In the genomic region with DNA sequence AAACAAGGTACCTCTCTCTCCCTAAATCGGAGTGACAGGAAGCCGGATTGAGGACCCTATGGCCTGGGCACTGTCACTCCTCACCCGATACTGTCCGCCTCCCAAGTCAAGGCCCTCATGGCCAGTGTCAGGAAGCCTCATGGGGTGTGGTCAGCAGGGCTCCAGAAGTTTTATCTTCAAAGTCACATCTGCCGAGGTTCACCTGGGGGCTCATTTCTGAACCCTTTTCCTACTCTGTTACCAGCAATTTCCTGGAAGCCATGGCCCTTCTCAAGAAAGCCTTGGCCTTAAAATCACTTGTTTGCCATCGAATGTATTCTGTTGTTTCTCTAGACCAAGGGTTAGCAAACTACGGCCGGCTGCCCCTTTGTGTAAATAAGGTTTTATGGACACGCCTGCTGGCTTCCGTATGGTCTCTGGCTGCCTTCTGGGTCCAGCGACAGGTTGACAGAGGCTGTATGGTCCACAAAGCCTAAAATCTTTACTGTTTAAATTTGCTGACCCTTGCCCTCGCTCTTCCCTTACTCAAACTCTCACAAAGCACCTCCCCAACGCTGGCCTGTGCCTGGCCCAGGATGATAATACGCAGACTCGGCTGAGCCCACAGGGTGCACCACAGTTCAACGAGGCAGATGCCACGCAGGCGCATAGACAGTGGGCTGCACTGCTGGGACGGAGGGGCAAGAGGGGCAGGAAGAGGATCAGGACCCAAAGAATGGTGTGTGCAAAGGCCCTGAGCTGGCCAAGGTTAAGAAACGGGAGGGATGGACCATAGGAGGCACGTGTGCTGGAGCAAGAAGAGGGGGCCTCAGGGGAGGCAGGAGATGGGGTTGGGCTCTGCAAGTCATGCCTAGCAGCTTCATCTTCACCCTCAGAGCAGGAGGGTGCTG, we compare ENCODE assay signal across 1 cellular context.
TF ChIP-seq lines count a peak whose summit lies in the region.

No MANE protein-coding gene starts in this region.

TF ChIP-seq in HepG2, 621 proteins besides CTCF, POLR2A, EP300 and RAD21 (continued from another document and continues in another):
- TF ChIP-seq ZNF580 (CRISPR knock-in tag; IDR thresholded peaks at IDR 0.05; ENCODE audit: borderline replicate concordance, low read depth) (peak; percentile 54; the same call in 1 of the 2 replicates), NONO (IDR thresholded peaks at IDR 0.05) (no peak), NONO (CRISPR knock-in tag; conservative IDR thresholded peaks at IDR 0.05) (peak; percentile 87), ZNF17 (CRISPR knock-in tag; IDR thresholded peaks at IDR 0.05) (no peak), DRAP1 (CRISPR knock-in tag; IDR thresholded peaks at IDR 0.05) (peak; percentile 26; the same call in 1 of the 2 replicates), ZNF772 (CRISPR knock-in tag; IDR thresholded peaks at IDR 0.05) (peak; percentile 62; the same call in 1 of the 2 replicates), YEATS2 (CRISPR knock-in tag; IDR thresholded peaks at IDR 0.05; ENCODE audit: borderline replicate concordance) (no peak), ZSCAN25 (CRISPR knock-in tag; IDR thresholded peaks at IDR 0.05) (no peak), SNAPC5 (CRISPR knock-in tag; IDR thresholded peaks at IDR 0.05; ENCODE audit: borderline replicate concordance) (no peak), ZNF496 (CRISPR knock-in tag; IDR thresholded peaks at IDR 0.05; ENCODE audit: insufficient replicate concordance) (no peak), TFDP2 (CRISPR knock-in tag; IDR thresholded peaks at IDR 0.05) (peak; percentile 26; the same call in 1 of the 2 replicates), ZNF326 (CRISPR knock-in tag; IDR thresholded peaks at IDR 0.05; ENCODE audit: borderline replicate concordance) (no peak), MYPOP (CRISPR knock-in tag; IDR thresholded peaks at IDR 0.05) (peak; percentile 66; the same call in 1 of the 2 replicates), HIVEP1 (CRISPR knock-in tag; IDR thresholded peaks at IDR 0.05) (0 out of 2 replicates have a peak, but pooled peaks have one; percentile 34), ZNF207 (IDR thresholded peaks at IDR 0.05; ENCODE audit: borderline replicate concordance) (no peak), MYC (CRISPR knock-in tag; IDR thresholded peaks at IDR 0.05; ENCODE audit: borderline replicate concordance) (no peak; the same call in 1 of the 2 replicates), SAP130 (CRISPR knock-in tag; IDR thresholded peaks at IDR 0.05; ENCODE audit: low read depth) (peak; percentile 75), PAXIP1 (CRISPR knock-in tag; conservative IDR thresholded peaks at IDR 0.05) (peak; percentile 95), ZNF747 (CRISPR knock-in tag; IDR thresholded peaks at IDR 0.05; ENCODE audit: borderline replicate concordance) (peak; percentile 57; the same call in 1 of the 2 replicates), ZNF878 (CRISPR knock-in tag; IDR thresholded peaks at IDR 0.05) (no peak), KLF15 (CRISPR knock-in tag; IDR thresholded peaks at IDR 0.05; ENCODE audit: borderline replicate concordance) (no peak), TGIF2 (CRISPR knock-in tag; IDR thresholded peaks at IDR 0.05) (no peak; the same call in 1 of the 2 replicates), ZNF460 (CRISPR knock-in tag; IDR thresholded peaks at IDR 0.05; ENCODE audit: borderline replicate concordance) (peak; percentile 30; the same call in 1 of the 2 replicates), MED8 (CRISPR knock-in tag; IDR thresholded peaks at IDR 0.05; ENCODE audit: insufficient replicate concordance) (no peak), NCOA5 (CRISPR knock-in tag; IDR thresholded peaks at IDR 0.05) (no peak), PRDM10 (CRISPR knock-in tag; IDR thresholded peaks at IDR 0.05; ENCODE audit: low read depth) (no peak), U2AF2 (IDR thresholded peaks at IDR 0.05; ENCODE audit: low read depth, low read length) (no peak), NFYB (CRISPR knock-in tag; IDR thresholded peaks at IDR 0.05) (peak; percentile 22; the same call in 1 of the 2 replicates), NFIB (CRISPR knock-in tag; IDR thresholded peaks at IDR 0.05; ENCODE audit: borderline replicate concordance) (no peak), TFE3 (CRISPR knock-in tag; IDR thresholded peaks at IDR 0.05) (no peak), ZSCAN12 (CRISPR knock-in tag; IDR thresholded peaks at IDR 0.05) (no peak), SRY (CRISPR knock-in tag; IDR thresholded peaks at IDR 0.05) (peak; percentile 67; the same call in 1 of the 2 replicates), HNF4G (IDR thresholded peaks at IDR 0.05; ENCODE audit: borderline replicate concordance, low read depth, low read length) (peak; percentile 68), HNF4G (CRISPR knock-in tag; IDR thresholded peaks at IDR 0.05; ENCODE audit: borderline replicate concordance, low read depth) (peak; percentile 73; the same call in 1 of the 2 replicates), ZNF232 (CRISPR knock-in tag; IDR thresholded peaks at IDR 0.05; ENCODE audit: borderline replicate concordance) (no peak; the same call in 1 of the 2 replicates)
- TF ChIP-seq, protein P1, sequence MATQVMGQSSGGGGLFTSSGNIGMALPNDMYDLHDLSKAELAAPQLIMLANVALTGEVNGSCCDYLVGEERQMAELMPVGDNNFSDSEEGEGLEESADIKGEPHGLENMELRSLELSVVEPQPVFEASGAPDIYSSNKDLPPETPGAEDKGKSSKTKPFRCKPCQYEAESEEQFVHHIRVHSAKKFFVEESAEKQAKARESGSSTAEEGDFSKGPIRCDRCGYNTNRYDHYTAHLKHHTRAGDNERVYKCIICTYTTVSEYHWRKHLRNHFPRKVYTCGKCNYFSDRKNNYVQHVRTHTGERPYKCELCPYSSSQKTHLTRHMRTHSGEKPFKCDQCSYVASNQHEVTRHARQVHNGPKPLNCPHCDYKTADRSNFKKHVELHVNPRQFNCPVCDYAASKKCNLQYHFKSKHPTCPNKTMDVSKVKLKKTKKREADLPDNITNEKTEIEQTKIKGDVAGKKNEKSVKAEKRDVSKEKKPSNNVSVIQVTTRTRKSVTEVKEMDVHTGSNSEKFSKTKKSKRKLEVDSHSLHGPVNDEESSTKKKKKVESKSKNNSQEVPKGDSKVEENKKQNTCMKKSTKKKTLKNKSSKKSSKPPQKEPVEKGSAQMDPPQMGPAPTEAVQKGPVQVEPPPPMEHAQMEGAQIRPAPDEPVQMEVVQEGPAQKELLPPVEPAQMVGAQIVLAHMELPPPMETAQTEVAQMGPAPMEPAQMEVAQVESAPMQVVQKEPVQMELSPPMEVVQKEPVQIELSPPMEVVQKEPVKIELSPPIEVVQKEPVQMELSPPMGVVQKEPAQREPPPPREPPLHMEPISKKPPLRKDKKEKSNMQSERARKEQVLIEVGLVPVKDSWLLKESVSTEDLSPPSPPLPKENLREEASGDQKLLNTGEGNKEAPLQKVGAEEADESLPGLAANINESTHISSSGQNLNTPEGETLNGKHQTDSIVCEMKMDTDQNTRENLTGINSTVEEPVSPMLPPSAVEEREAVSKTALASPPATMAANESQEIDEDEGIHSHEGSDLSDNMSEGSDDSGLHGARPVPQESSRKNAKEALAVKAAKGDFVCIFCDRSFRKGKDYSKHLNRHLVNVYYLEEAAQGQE (IDR thresholded peaks at IDR 0.05; ENCODE audit: borderline replicate concordance in 1 of 2, low read depth in 1 of 2, low read length in 2 of 2): no peak
- TF ChIP-seq, protein P2, sequence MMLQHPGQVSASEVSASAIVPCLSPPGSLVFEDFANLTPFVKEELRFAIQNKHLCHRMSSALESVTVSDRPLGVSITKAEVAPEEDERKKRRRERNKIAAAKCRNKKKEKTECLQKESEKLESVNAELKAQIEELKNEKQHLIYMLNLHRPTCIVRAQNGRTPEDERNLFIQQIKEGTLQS (CRISPR knock-in tag; IDR thresholded peaks at IDR 0.05): no peak
- TF ChIP-seq, protein P3, sequence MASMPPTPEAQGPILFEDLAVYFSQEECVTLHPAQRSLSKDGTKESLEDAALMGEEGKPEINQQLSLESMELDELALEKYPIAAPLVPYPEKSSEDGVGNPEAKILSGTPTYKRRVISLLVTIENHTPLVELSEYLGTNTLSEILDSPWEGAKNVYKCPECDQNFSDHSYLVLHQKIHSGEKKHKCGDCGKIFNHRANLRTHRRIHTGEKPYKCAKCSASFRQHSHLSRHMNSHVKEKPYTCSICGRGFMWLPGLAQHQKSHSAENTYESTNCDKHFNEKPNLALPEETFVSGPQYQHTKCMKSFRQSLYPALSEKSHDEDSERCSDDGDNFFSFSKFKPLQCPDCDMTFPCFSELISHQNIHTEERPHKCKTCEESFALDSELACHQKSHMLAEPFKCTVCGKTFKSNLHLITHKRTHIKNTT (CRISPR knock-in tag; IDR thresholded peaks at IDR 0.05): no peak
